1 cellular context compared by ENCODE assay signal in genomic region chr2:197306024-197306690, GRCh38.
TF ChIP-seq lines count a peak whose summit lies in the region.

No MANE protein-coding gene starts in this region.

TF ChIP-seq in GM12878, 131 proteins besides CTCF, POLR2A, EP300 and RAD21 (continued from another document):
- TF ChIP-seq E2F8 (IDR thresholded peaks at IDR 0.05; ENCODE audit: low read depth, partially characterized antibody): no peak
- TF ChIP-seq CHD2 (IDR thresholded peaks at IDR 0.05; ENCODE audit: borderline replicate concordance, low read depth, low read length): 0 out of 2 replicates have a peak, but pooled peaks have one; percentile 25
- no peak for TF ChIP-seq TCF3 (IDR thresholded peaks at IDR 0.05; ENCODE audit: borderline replicate concordance, insufficient read depth, low read depth, low read length)
- no peak for TF ChIP-seq FOXM1 (IDR thresholded peaks at IDR 0.05; ENCODE audit: low read depth, low read length)
- TF ChIP-seq USF1 (IDR thresholded peaks at IDR 0.05; ENCODE audit: borderline replicate concordance, extremely low read length, insufficient read depth, low read depth, low read length): no peak
- TF ChIP-seq SMC3 (IDR thresholded peaks at IDR 0.05; ENCODE audit: borderline replicate concordance, low read length): no peak
- peak; percentile 84; the same call in 1 of the 2 replicates for TF ChIP-seq WRNIP1 (IDR thresholded peaks at IDR 0.05; ENCODE audit: borderline replicate concordance, low read depth, low read length)
- no peak for TF ChIP-seq YBX1 (IDR thresholded peaks at IDR 0.05)
- TF ChIP-seq RUNX3 (IDR thresholded peaks at IDR 0.05; ENCODE audit: low read length): peak; percentile 72
- TF ChIP-seq ZBTB4 (CRISPR knock-in tag; IDR thresholded peaks at IDR 0.05): no peak
- TF ChIP-seq, protein P1, sequence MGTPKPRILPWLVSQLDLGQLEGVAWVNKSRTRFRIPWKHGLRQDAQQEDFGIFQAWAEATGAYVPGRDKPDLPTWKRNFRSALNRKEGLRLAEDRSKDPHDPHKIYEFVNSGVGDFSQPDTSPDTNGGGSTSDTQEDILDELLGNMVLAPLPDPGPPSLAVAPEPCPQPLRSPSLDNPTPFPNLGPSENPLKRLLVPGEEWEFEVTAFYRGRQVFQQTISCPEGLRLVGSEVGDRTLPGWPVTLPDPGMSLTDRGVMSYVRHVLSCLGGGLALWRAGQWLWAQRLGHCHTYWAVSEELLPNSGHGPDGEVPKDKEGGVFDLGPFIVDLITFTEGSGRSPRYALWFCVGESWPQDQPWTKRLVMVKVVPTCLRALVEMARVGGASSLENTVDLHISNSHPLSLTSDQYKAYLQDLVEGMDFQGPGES (IDR thresholded peaks at IDR 0.05): no peak
- TF ChIP-seq, protein P2, sequence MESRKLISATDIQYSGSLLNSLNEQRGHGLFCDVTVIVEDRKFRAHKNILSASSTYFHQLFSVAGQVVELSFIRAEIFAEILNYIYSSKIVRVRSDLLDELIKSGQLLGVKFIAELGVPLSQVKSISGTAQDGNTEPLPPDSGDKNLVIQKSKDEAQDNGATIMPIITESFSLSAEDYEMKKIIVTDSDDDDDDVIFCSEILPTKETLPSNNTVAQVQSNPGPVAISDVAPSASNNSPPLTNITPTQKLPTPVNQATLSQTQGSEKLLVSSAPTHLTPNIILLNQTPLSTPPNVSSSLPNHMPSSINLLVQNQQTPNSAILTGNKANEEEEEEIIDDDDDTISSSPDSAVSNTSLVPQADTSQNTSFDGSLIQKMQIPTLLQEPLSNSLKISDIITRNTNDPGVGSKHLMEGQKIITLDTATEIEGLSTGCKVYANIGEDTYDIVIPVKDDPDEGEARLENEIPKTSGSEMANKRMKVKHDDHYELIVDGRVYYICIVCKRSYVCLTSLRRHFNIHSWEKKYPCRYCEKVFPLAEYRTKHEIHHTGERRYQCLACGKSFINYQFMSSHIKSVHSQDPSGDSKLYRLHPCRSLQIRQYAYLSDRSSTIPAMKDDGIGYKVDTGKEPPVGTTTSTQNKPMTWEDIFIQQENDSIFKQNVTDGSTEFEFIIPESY (IDR thresholded peaks at IDR 0.05): no peak
- no peak for TF ChIP-seq EED (IDR thresholded peaks at IDR 0.05; ENCODE audit: low read depth)
- no peak for TF ChIP-seq POU2F2 (IDR thresholded peaks at IDR 0.05; ENCODE audit: borderline replicate concordance, low read depth, low read length)
TF ChIP-seq in GM12878: peak in this region for 3.
